In genomic region chrX:16990839-16991238, GRCh38 we compare ENCODE assay signal across 38 cellular contexts. TPM values are rescaled to one million over a fixed set of nuclear protein-coding genes. Genes with fewer than 3 reads are reported as not detected.
"Had no signal": no experiment of that assay in that cellular context is flagged by ENCODE, and none has a peak within 500 bp of the region (broad histone marks: within the 10 kb centered on the region; RNA-seq: fewer than 3 reads in every experiment).

No MANE protein-coding gene starts in this region.

- H3K4me3 Mint-ChIP-seq: activated naive CD4-positive, alpha-beta T cell treated with anti-CD3 and anti-CD28 coated beads for 36 hours; activated naive CD4-positive, alpha-beta T cell treated with anti-CD3 and anti-CD28 coated beads, Interleukin-2, amount 10 ng/mL, durations not matched to agents 7 days and 5 days; activated naive CD4-positive, alpha-beta T cell treated with anti-CD3 and anti-CD28 coated beads, Interleukin-2, amount 50 U/mL, for 24 hours; activated naive CD8-positive, alpha-beta T cell; activated naive CD8-positive, alpha-beta T cell treated with anti-CD3 and anti-CD28 coated beads for 36 hours; activated naive CD8-positive, alpha-beta T cell treated with anti-CD3 and anti-CD28 coated beads, Interleukin-2, amount 10 ng/mL, durations not matched to agents 7 days and 5 days; activated naive CD8-positive, alpha-beta T cell treated with anti-CD3 and anti-CD28 coated beads, Interleukin-2, amount 50 U/mL, for 24 hours; activated T-cell treated with anti-CD3 and anti-CD28 coated beads, Interleukin-2, amount 50 U/mL, for 24 hours; activated T-cell treated with anti-CD3 and anti-CD28 coated beads, Interleukin-2, amount 50 U/mL, for 4 hours; activated T-cell treated with anti-CD3 and anti-CD28 coated beads, Interleukin-2, amount 50 U/mL, for 72 hours; activated T-helper 1 cell treated with anti-CD3 and anti-CD28 coated beads, Interleukin-12 subunit alpha, Interleukin-12 subunit beta, Interleukin-2, Interleukin-4 antibody, amounts not matched to agents 30 ng/mL and 10 ng/mL and 1 ng/mL, durations not matched to agents 14 hours and 24 hours and 36 hours; activated T-helper 17 cell treated with anti-CD3 and anti-CD28 coated beads, Interleukin-2, amount 50 U/mL, for 72 hours; brain; central memory CD8-positive, alpha-beta T cell had no signal

- H3K36me3 ChIP-seq: adrenal gland, ascending aorta, brain microvascular endothelial cell, breast epithelium, cardiac muscle cell had no signal

- H3K4me1 ChIP-seq: adrenal gland, ascending aorta, breast epithelium had no signal

- H3K9me3 ChIP-seq: ascending aorta, body of pancreas had no signal

- H3K4me1 Mint-ChIP-seq: activated naive CD4-positive, alpha-beta T cell treated with anti-CD3 and anti-CD28 coated beads, Interleukin-2, amount 10 ng/mL, durations not matched to agents 7 days and 5 days; activated naive CD4-positive, alpha-beta T cell treated with anti-CD3 and anti-CD28 coated beads, Interleukin-2, amount 50 U/mL, for 24 hours; activated naive CD8-positive, alpha-beta T cell treated with anti-CD3 and anti-CD28 coated beads for 36 hours; activated naive CD8-positive, alpha-beta T cell treated with anti-CD3 and anti-CD28 coated beads, Interleukin-2, amount 10 ng/mL, durations not matched to agents 7 days and 5 days; activated T-helper 17 cell treated with anti-CD3 and anti-CD28 coated beads, Interleukin-2, amount 50 U/mL, for 72 hours; central memory CD8-positive, alpha-beta T cell had no signal

- H3K27me3 ChIP-seq: adrenal gland, ascending aorta, body of pancreas, brain microvascular endothelial cell, cardiac muscle cell had no signal

- H3K27ac ChIP-seq: adrenal gland, ascending aorta, body of pancreas, brain microvascular endothelial cell, breast epithelium, cardiac muscle cell had no signal

- DNase-seq: activated effector memory CD4-positive, alpha-beta T cell treated with anti-CD3 and anti-CD28 coated beads, Interleukin-2, amount 50 U/mL, for 16 hours; activated effector memory CD4-positive, alpha-beta T cell treated with Interleukin-2 at 50 U/mL for 16 hours; activated gamma-delta T cell; activated gamma-delta T cell treated with Interleukin-2 at 50 U/mL for 16 hours; activated naive CD4-positive, alpha-beta T cell; activated naive CD4-positive, alpha-beta T cell treated with anti-CD3 and anti-CD28 coated beads for 36 hours; activated naive CD4-positive, alpha-beta T cell treated with anti-CD3 and anti-CD28 coated beads, Interleukin-2, amount 10 ng/mL, durations not matched to agents 7 days and 5 days; activated naive CD4-positive, alpha-beta T cell treated with anti-CD3 and anti-CD28 coated beads, Interleukin-2, amount 50 U/mL, for 16 hours; activated naive CD4-positive, alpha-beta T cell treated with Interleukin-2 at 50 U/mL for 16 hours; activated naive CD8-positive, alpha-beta T cell treated with anti-CD3 and anti-CD28 coated beads for 36 hours; activated naive CD8-positive, alpha-beta T cell treated with anti-CD3 and anti-CD28 coated beads, Interleukin-2, amount 10 ng/mL, durations not matched to agents 7 days and 5 days; activated naive CD8-positive, alpha-beta T cell treated with anti-CD3 and anti-CD28 coated beads, Interleukin-2, amount 50 U/mL, for 24 hours; activated T-cell treated with anti-CD3 and anti-CD28 coated beads for 4 hours; activated T-cell treated with anti-CD3 and anti-CD28 coated beads, Interleukin-2, amount 50 U/mL, for 1 hour; activated T-cell treated with anti-CD3 and anti-CD28 coated beads, Interleukin-2, amount 50 U/mL, for 24 hours; activated T-cell treated with anti-CD3 and anti-CD28 coated beads, Interleukin-2, amount 50 U/mL, for 4 hours; activated T-cell treated with anti-CD3 and anti-CD28 coated beads, Interleukin-2, amount 50 U/mL, for 48 hours; activated T-cell treated with anti-CD3 and anti-CD28 coated beads, Interleukin-2, amount 50 U/mL, for 72 hours; adrenal gland; amniotic stem cell; amygdala; anterior cingulate cortex; aorta; body of pancreas; brain microvascular endothelial cell; central memory CD4-positive, alpha-beta T cell; cerebellar nuclear complex had no signal

- H3K4me3 ChIP-seq: adrenal gland, ascending aorta, body of pancreas, breast epithelium, cardiac muscle cell had no signal

- ATAC-seq: activated naive CD4-positive, alpha-beta T cell treated with anti-CD3 and anti-CD28 coated beads, Interleukin-2, amount 50 U/mL, for 72 hours; activated naive CD8-positive, alpha-beta T cell treated with anti-CD3 and anti-CD28 coated beads, Interleukin-2, amount 50 U/mL, for 24 hours; activated T-cell treated with anti-CD3 and anti-CD28 coated beads, Interleukin-2, amount 50 U/mL, for 4 hours; activated T-cell treated with anti-CD3 and anti-CD28 coated beads, Interleukin-2, amount 50 U/mL, for 72 hours; activated T-helper 17 cell treated with anti-CD3 and anti-CD28 coated beads, Interleukin-2, amount 50 U/mL, for 72 hours; body of pancreas had no signal

- H3K27ac Mint-ChIP-seq: activated naive CD4-positive, alpha-beta T cell treated with anti-CD3 and anti-CD28 coated beads for 36 hours; activated naive CD4-positive, alpha-beta T cell treated with anti-CD3 and anti-CD28 coated beads, Interleukin-2, amount 10 ng/mL, durations not matched to agents 7 days and 5 days; activated naive CD4-positive, alpha-beta T cell treated with anti-CD3 and anti-CD28 coated beads, Interleukin-2, amount 50 U/mL, for 24 hours; activated naive CD4-positive, alpha-beta T cell treated with anti-CD3 and anti-CD28 coated beads, Interleukin-2, amount 50 U/mL, for 72 hours; activated naive CD8-positive, alpha-beta T cell; activated naive CD8-positive, alpha-beta T cell treated with anti-CD3 and anti-CD28 coated beads for 36 hours; activated naive CD8-positive, alpha-beta T cell treated with anti-CD3 and anti-CD28 coated beads, Interleukin-2, amount 10 ng/mL, durations not matched to agents 7 days and 5 days; activated naive CD8-positive, alpha-beta T cell treated with anti-CD3 and anti-CD28 coated beads, Interleukin-2, amount 50 U/mL, for 24 hours; activated T-cell treated with anti-CD3 and anti-CD28 coated beads, Interleukin-2, amount 50 U/mL, for 24 hours; activated T-cell treated with anti-CD3 and anti-CD28 coated beads, Interleukin-2, amount 50 U/mL, for 72 hours; activated T-helper 1 cell treated with anti-CD3 and anti-CD28 coated beads, Interleukin-12 subunit alpha, Interleukin-12 subunit beta, Interleukin-2, Interleukin-4 antibody, amounts not matched to agents 30 ng/mL and 10 ng/mL and 1 ng/mL, durations not matched to agents 14 hours and 24 hours and 36 hours; activated T-helper 17 cell treated with anti-CD3 and anti-CD28 coated beads, Interleukin-2, amount 50 U/mL, for 72 hours; activated T-helper 2 cell treated with anti-CD3 and anti-CD28 coated beads, Interferon-gamma antibody, Interleukin-2, Interleukin-4, amounts not matched to agents 10 μg/mL and 5 μg/mL and 100 μg/mL, durations not matched to agents 14 hours and 24 hours and 36 hours; brain had no signal

- H3K9me3 Mint-ChIP-seq: activated naive CD4-positive, alpha-beta T cell treated with anti-CD3 and anti-CD28 coated beads for 36 hours; activated naive CD4-positive, alpha-beta T cell treated with anti-CD3 and anti-CD28 coated beads, Interleukin-2, amount 10 ng/mL, durations not matched to agents 7 days and 5 days; activated naive CD4-positive, alpha-beta T cell treated with anti-CD3 and anti-CD28 coated beads, Interleukin-2, amount 50 U/mL, for 24 hours; activated naive CD4-positive, alpha-beta T cell treated with anti-CD3 and anti-CD28 coated beads, Interleukin-2, amount 50 U/mL, for 72 hours; activated naive CD8-positive, alpha-beta T cell treated with anti-CD3 and anti-CD28 coated beads for 36 hours; activated naive CD8-positive, alpha-beta T cell treated with anti-CD3 and anti-CD28 coated beads, Interleukin-2, amount 10 ng/mL, durations not matched to agents 7 days and 5 days; activated naive CD8-positive, alpha-beta T cell treated with anti-CD3 and anti-CD28 coated beads, Interleukin-2, amount 50 U/mL, for 24 hours; activated T-cell treated with anti-CD3 and anti-CD28 coated beads, Interleukin-2, amount 50 U/mL, for 24 hours; activated T-cell treated with anti-CD3 and anti-CD28 coated beads, Interleukin-2, amount 50 U/mL, for 4 hours; activated T-cell treated with anti-CD3 and anti-CD28 coated beads, Interleukin-2, amount 50 U/mL, for 72 hours; activated T-helper 1 cell treated with anti-CD3 and anti-CD28 coated beads, Interleukin-12 subunit alpha, Interleukin-12 subunit beta, Interleukin-2, Interleukin-4 antibody, amounts not matched to agents 30 ng/mL and 10 ng/mL and 1 ng/mL, durations not matched to agents 14 hours and 24 hours and 36 hours; activated T-helper 17 cell treated with anti-CD3 and anti-CD28 coated beads, Interleukin-2, amount 50 U/mL, for 72 hours; activated T-helper 2 cell treated with anti-CD3 and anti-CD28 coated beads, Interferon-gamma antibody, Interleukin-2, Interleukin-4, amounts not matched to agents 10 μg/mL and 5 μg/mL and 100 μg/mL, durations not matched to agents 14 hours and 24 hours and 36 hours; central memory CD8-positive, alpha-beta T cell had no signal

- H3K27me3 Mint-ChIP-seq: activated naive CD4-positive, alpha-beta T cell treated with anti-CD3 and anti-CD28 coated beads, Interleukin-2, amount 10 ng/mL, durations not matched to agents 7 days and 5 days; activated naive CD4-positive, alpha-beta T cell treated with anti-CD3 and anti-CD28 coated beads, Interleukin-2, amount 50 U/mL, for 24 hours; activated naive CD8-positive, alpha-beta T cell; activated naive CD8-positive, alpha-beta T cell treated with anti-CD3 and anti-CD28 coated beads for 36 hours; activated naive CD8-positive, alpha-beta T cell treated with anti-CD3 and anti-CD28 coated beads, Interleukin-2, amount 50 U/mL, for 24 hours; activated T-helper 17 cell treated with anti-CD3 and anti-CD28 coated beads, Interleukin-2, amount 50 U/mL, for 72 hours; brain; central memory CD8-positive, alpha-beta T cell had no signal

RNA-seq across cellular contexts. Expression of gene REPS2, which starts 44.4 kb away (rescaled TPM):
- total RNA-seq: activated naive CD4-positive, alpha-beta T cell treated with anti-CD3 and anti-CD28 coated beads for 36 hours; activated naive CD8-positive, alpha-beta T cell treated with anti-CD3 and anti-CD28 coated beads for 36 hours; activated T-helper 1 cell treated with anti-CD3 and anti-CD28 coated beads, Interleukin-12 subunit alpha, Interleukin-12 subunit beta, Interleukin-2, Interleukin-4 antibody, amounts not matched to agents 30 ng/mL and 10 ng/mL and 1 ng/mL, durations not matched to agents 14 hours and 24 hours and 36 hours had no signal
